ENCODE assay signal across 9 cellular contexts in the genomic region with DNA sequence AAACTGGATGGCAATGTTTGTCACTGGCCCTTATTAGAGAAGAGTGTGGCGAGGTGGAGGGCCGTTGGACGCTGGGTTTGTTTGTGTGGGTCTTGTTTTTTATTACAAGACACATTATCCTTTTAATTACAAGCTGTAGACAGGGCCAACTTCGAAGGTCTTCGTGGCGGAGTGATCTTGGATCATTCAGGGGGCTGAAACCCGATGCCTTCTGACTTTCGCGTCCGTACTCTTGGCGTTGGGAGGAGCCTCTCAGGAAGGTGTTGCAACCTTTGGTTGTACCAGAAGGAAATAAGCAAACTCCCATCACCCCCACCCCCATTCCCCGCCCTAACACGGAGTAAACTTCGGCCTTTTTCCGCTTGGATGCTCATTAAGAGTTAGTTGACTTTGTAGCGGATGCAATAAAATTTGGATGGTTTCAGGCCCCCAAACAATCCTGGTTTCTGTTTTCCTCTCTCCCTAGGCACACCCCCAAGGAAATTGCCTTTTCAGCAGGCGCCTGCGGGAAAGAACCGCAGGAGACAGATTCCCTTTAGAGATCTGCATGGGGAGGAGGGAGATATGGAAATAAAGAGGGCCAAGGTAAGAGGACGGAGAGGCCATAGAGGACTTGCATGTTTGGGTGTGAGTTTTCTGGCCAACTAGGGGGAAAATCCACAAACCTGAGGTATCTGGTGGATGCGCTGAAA.
DNase-seq lines count a peak whose midpoint lies in the region; ATAC-seq, FAIRE-seq and TF ChIP-seq lines count a peak whose summit lies in the region.
"Had no signal": no experiment of that assay in that cellular context is flagged by ENCODE, and none has a peak within 500 bp of the region (broad histone marks: within the 10 kb centered on the region; RNA-seq: fewer than 3 reads in every experiment).

No MANE protein-coding gene starts in this region.

- DNase-seq in CD8-positive, alpha-beta memory T cell, result no peak
- no peak for DNase-seq in SJSA1 (ENCODE audit: low read depth in 1 of 2, low spot score in 2 of 2)
- peak; percentile 87 for DNase-seq in kidney
- no peak for DNase-seq in GM19238 (ENCODE audit: insufficient read length, low spot score)
- no peak for DNase-seq in middle frontal gyrus (ENCODE audit: extremely low spot score, low spot score)
- no peak for DNase-seq in hippocampal formation (lab: John Stamatoyannopoulos, UW)
- DNase-seq in T-cell, result no peak

- peaks cover 0 to 2% (median 0%) of the 10 kb centered on the region in 3 donors for H3K36me3 Mint-ChIP-seq in CD8-positive, alpha-beta memory T cell
- H3K36me3 Mint-ChIP-seq in T-cell, result peaks cover 8% of the 10 kb centered on the region

- no peaks in the 10 kb centered on the region for H3K79me2 ChIP-seq in KMS-11 (ENCODE audit: insufficient read depth, low read depth)

- H3K36me3 ChIP-seq in CD8-positive, alpha-beta memory T cell (ENCODE audit: insufficient read depth, low read length), result no peaks in the 10 kb centered on the region
- H3K36me3 ChIP-seq in KMS-11 (ENCODE audit: insufficient read depth) (no peaks in the 10 kb centered on the region), SJSA1 (no peaks in the 10 kb centered on the region), kidney (ENCODE audit: control insufficient read depth in 1 of 2, insufficient read depth in 2 of 2, low read length in 2 of 2) (no peaks in the 10 kb centered on the region)

- peak overlapping the region; percentile 74 for H2AFZ ChIP-seq in KMS-11 (ENCODE audit: low read depth)

- H3K27ac ChIP-seq in CD8-positive, alpha-beta memory T cell (ENCODE audit: low read depth, low read length), result no peak overlapping the region
- H3K27ac ChIP-seq in KMS-11, result no peak overlapping the region
- peak overlapping the region; percentile 63 for H3K27ac ChIP-seq in SJSA1
- H3K27ac ChIP-seq in kidney (ENCODE audit: low read depth in 2 of 2, low read length in 2 of 2), result peak overlapping the region; percentile 9 to 77

- no peak overlapping the region for H3K27ac Mint-ChIP-seq in CD8-positive, alpha-beta memory T cell
- no peak overlapping the region for H3K27ac Mint-ChIP-seq in T-cell

- peaks cover 94% of the 10 kb centered on the region for H3K27me3 ChIP-seq in CD8-positive, alpha-beta memory T cell (ENCODE audit: insufficient read depth, low read length, poor library complexity, severe bottlenecking)
- H3K27me3 ChIP-seq in KMS-11 (ENCODE audit: insufficient read depth, low read depth) (peaks cover 84% of the 10 kb centered on the region), SJSA1 (replicated peaks) (no peaks in the 10 kb centered on the region)

- peak overlapping the region; percentile 24 for H3K4me3 ChIP-seq in CD8-positive, alpha-beta memory T cell (ENCODE audit: low read length)
- H3K4me3 ChIP-seq in KMS-11 (IDR thresholded peaks at IDR 0.05; ENCODE audit: insufficient read depth, low read depth, low read length), result no peak overlapping the region
- H3K4me3 ChIP-seq in SJSA1, result peak overlapping the region; percentile 50
- H3K4me3 ChIP-seq in kidney (ENCODE audit: low read length in 2 of 2), result peak overlapping the region; percentile 38 to 53

- CTCF ChIA-PET in CD8-positive, alpha-beta memory T cell (lab: Charles Lee), result interaction anchor here (1.2 kb wide), 1 partner anchor 1322 kb away, joined by 3 read pairs; no protein-coding TSS in a partner anchor
- CTCF ChIA-PET in T-cell (lab: Charles Lee), result interaction anchor here in 1 of 2 donors (1.0 to 1.5 kb wide), 2 partner anchors 1304 to 1305 kb away, joined by 3 to 6 read pairs; no protein-coding TSS in a partner anchor

- no peak for ATAC-seq in T-cell (replicated peaks in 1 of 4)

- H4K20me1 ChIP-seq in KMS-11 (ENCODE audit: insufficient read depth), result no peaks in the 10 kb centered on the region

- FAIRE-seq in kidney (lab: Jason Lieb, UNC), result no peak
- FAIRE-seq: islet of Langerhans had no signal

- H3K9me3 Mint-ChIP-seq in CD8-positive, alpha-beta memory T cell, result peaks cover 31 to 56% (median 49%) of the 10 kb centered on the region in 5 donors
- peaks cover 0 to 16% (median 6%) of the 10 kb centered on the region in 3 donors for H3K9me3 Mint-ChIP-seq in T-cell

- H3K9ac ChIP-seq in KMS-11 (no peak overlapping the region), kidney (ENCODE audit: low read length in 2 of 2) (no peak overlapping the region)

- intact Hi-C loops in kidney (cut with DNase I), result loop anchor here (10.0 kb wide), 3 partner anchors 463 to 1317 kb away; partner anchors contain the start of gene HOXA10

- peaks cover 4% of the 10 kb centered on the region for H3K9me3 ChIP-seq in CD8-positive, alpha-beta memory T cell (ENCODE audit: low read length)
- H3K9me3 ChIP-seq in SJSA1 (replicated peaks) (no peaks in the 10 kb centered on the region), kidney (ENCODE audit: control insufficient read depth in 1 of 2, low read length in 2 of 2) (no peaks in the 10 kb centered on the region)

- POLR2A ChIA-PET in CD8-positive, alpha-beta memory T cell (lab: Charles Lee), result no interaction called here
- POLR2A ChIA-PET in T-cell (lab: Charles Lee), result no interaction called here

- H3K4me1 ChIP-seq in CD8-positive, alpha-beta memory T cell (ENCODE audit: insufficient read depth, low read length), result peaks cover 26% of the 10 kb centered on the region
- H3K4me1 ChIP-seq in KMS-11 (ENCODE audit: low read depth, poor library complexity, severe bottlenecking), result peaks cover 41% of the 10 kb centered on the region
- H3K4me1 ChIP-seq in SJSA1 (replicated peaks), result peaks cover 6% of the 10 kb centered on the region; the same call in 1 of the 2 replicates
- peaks cover 0 to 4% of the 10 kb centered on the region in 2 donors for H3K4me1 ChIP-seq in kidney (ENCODE audit: control insufficient read depth in 1 of 2, insufficient read depth in 1 of 2, low read depth in 1 of 2, low read length in 2 of 2)

- peaks cover 14 to 18% (median 18%) of the 10 kb centered on the region in 3 donors for H3K4me1 Mint-ChIP-seq in CD8-positive, alpha-beta memory T cell
- peaks cover 18 to 24% (median 24%) of the 10 kb centered on the region in 3 donors for H3K4me1 Mint-ChIP-seq in T-cell

- H3K4me3 Mint-ChIP-seq in CD8-positive, alpha-beta memory T cell, result no peak overlapping the region
- no peak overlapping the region for H3K4me3 Mint-ChIP-seq in T-cell

- TF ChIP-seq CTCF in KMS-11 (conservative IDR thresholded peaks at IDR 0.05; ENCODE audit: low read depth, low read length) (no peak), kidney (IDR thresholded peaks at IDR 0.05; ENCODE audit: borderline replicate concordance, extremely low read depth, insufficient read depth) (no peak)

- peaks cover 24% of the 10 kb centered on the region in 2 donors for H3K27me3 Mint-ChIP-seq in CD8-positive, alpha-beta memory T cell
- peaks cover 26 to 34% of the 10 kb centered on the region in 2 donors for H3K27me3 Mint-ChIP-seq in T-cell

- H3K4me2 ChIP-seq in KMS-11, result peak overlapping the region; percentile 48

Comparison
In these comparisons a context has a peak if more than half of its experiments do, and no peak if none do; other contexts are left out.
1. H3K27ac ChIP-seq: peak in SJSA1 (single experiment) and kidney (2 of 2); none in CD8-positive, alpha-beta memory T cell (single experiment) and KMS-11 (single experiment).